8 cellular contexts compared by ENCODE assay signal in genomic region chr17:81735181-81736102, GRCh38. TPM values are rescaled to one million over a fixed set of nuclear protein-coding genes. Genes with fewer than 3 reads are reported as not detected.
DNase-seq lines count a peak whose midpoint lies in the region; ATAC-seq and TF ChIP-seq lines count a peak whose summit lies in the region.

No MANE protein-coding gene starts in this region.

- H3K36me3 ChIP-seq in fibroblast of lung (ENCODE audit: control insufficient read depth, insufficient read depth, low read length), result no peaks in the 10 kb centered on the region

- H3K27me3 Mint-ChIP-seq in stimulated activated naive B cell treated with anti-CD40 and anti-IgM and Interleukin-4, amounts not matched to agents 10 μg/mL and 1 μg/mL and 100 μg/mL, for 72 hours, result peaks cover 25 to 39% of the 10 kb centered on the region in 2 donors

- peaks cover 0 to 2% of the 10 kb centered on the region in 2 donors for H3K36me3 Mint-ChIP-seq in stimulated activated naive B cell treated with anti-CD40 and anti-IgM and Interleukin-4, amounts not matched to agents 10 μg/mL and 1 μg/mL and 100 μg/mL, for 72 hours

- H3K9ac ChIP-seq in fibroblast of lung (ENCODE audit: insufficient read depth, low read length), result no peak overlapping the region

- H3K27ac Mint-ChIP-seq in stimulated activated naive B cell treated with anti-CD40 and anti-IgM and Interleukin-4, amounts not matched to agents 10 μg/mL and 1 μg/mL and 100 μg/mL, for 72 hours, result peak overlapping the region; percentile 59

- no peaks in the 10 kb centered on the region for H3K9me3 Mint-ChIP-seq in stimulated activated naive B cell treated with anti-CD40 and anti-IgM and Interleukin-4, amounts not matched to agents 10 μg/mL and 1 μg/mL and 100 μg/mL, for 72 hours

- H3K4me3 Mint-ChIP-seq in stimulated activated naive B cell treated with anti-CD40 and anti-IgM and Interleukin-4, amounts not matched to agents 10 μg/mL and 1 μg/mL and 100 μg/mL, for 72 hours, result peak overlapping the region; percentile 73

- no peak overlapping the region for H3K4me3 ChIP-seq in fibroblast of lung (replicated peaks in 1 of 4; ENCODE audit: control extremely low read depth in 1 of 4, insufficient read depth in 1 of 4, low read depth in 3 of 4, low read length in 4 of 4)

- DNase-seq in CD1c-positive myeloid dendritic cell (ENCODE audit: extremely low spot score), result peak; percentile 93
- no peak for DNase-seq in RWPE1 (ENCODE audit: low spot score)
- peak in 1 of 2 donors; percentile 30 for DNase-seq in fibroblast of lung (ENCODE audit: low read depth in 2 of 2)
- peak; percentile 76 for DNase-seq in stimulated activated naive B cell treated with anti-CD40 and anti-IgM and Interleukin-4, amounts not matched to agents 10 μg/mL and 1 μg/mL and 100 μg/mL, for 72 hours
- DNase-seq in superior temporal gyrus (ENCODE audit: extremely low spot score), result no peak
- DNase-seq in hippocampal formation (lab: John Stamatoyannopoulos, UW), result no peak
- DNase-seq in NCI-H128 (lab: John Stamatoyannopoulos, UW; ENCODE audit: unreplicated experiment), result no peak

- no peaks in the 10 kb centered on the region for H4K20me1 ChIP-seq in fibroblast of lung (ENCODE audit: control insufficient read depth, extremely low read depth, insufficient read depth, low read length)

- ATAC-seq in GM21619 (IDR thresholded peaks at IDR 0.05; ENCODE audit: unreplicated experiment), result peak; percentile 51
- ATAC-seq in stimulated activated naive B cell treated with anti-CD40 and anti-IgM and Interleukin-4, amounts not matched to agents 10 μg/mL and 1 μg/mL and 100 μg/mL, for 72 hours (replicated peaks), result peak; percentile 92 to 93

- CTCF ChIA-PET in RWPE1 (lab: Yijun Ruan, JAX), result interaction anchor here (0.6 to 2.4 kb wide), 5 partner anchors 73 to 224 kb away, joined by 3 to 11 read pairs (median 4); no protein-coding TSS in a partner anchor

- H3K9me3 ChIP-seq in fibroblast of lung (ENCODE audit: control insufficient read depth, insufficient read depth, low read depth, low read length), result no peaks in the 10 kb centered on the region

- POLR2A ChIA-PET in RWPE1 (lab: Yijun Ruan, JAX; ENCODE audit: low non-redundant PET), result interaction anchor here (0.5 to 1.0 kb wide), 3 partner anchors 98 to 287 kb away, joined by 3 to 4 read pairs (median 3); partner anchors contain the start of genes CENPX and LRRC45

- peaks cover 22 to 32% of the 10 kb centered on the region in 2 donors for H3K4me1 Mint-ChIP-seq in stimulated activated naive B cell treated with anti-CD40 and anti-IgM and Interleukin-4, amounts not matched to agents 10 μg/mL and 1 μg/mL and 100 μg/mL, for 72 hours

- H3K4me2 ChIP-seq in fibroblast of lung (ENCODE audit: extremely low read depth, insufficient read depth, low read length), result peak overlapping the region; percentile 52

- TF ChIP-seq CTCF in RWPE1 (conservative IDR thresholded peaks at IDR 0.05; ENCODE audit: low read depth), result no peak
- no peak for TF ChIP-seq CTCF in fibroblast of lung (conservative IDR thresholded peaks at IDR 0.05 in 1 of 2, IDR thresholded peaks at IDR 0.05 in 1 of 2; ENCODE audit: low read depth in 1 of 2, low read length in 2 of 2)

- peak overlapping the region; percentile 92 for H3K27ac ChIP-seq in RWPE1
- no peak overlapping the region for H3K27ac ChIP-seq in fibroblast of lung (ENCODE audit: insufficient read depth, low read length)

- peaks cover 5% of the 10 kb centered on the region for H3K4me1 ChIP-seq in fibroblast of lung (ENCODE audit: control insufficient read depth, extremely low read depth, insufficient read depth, low read length)

- peak overlapping the region; percentile 30 for H2AFZ ChIP-seq in fibroblast of lung (ENCODE audit: low read length)

- no peaks in the 10 kb centered on the region for H3K79me2 ChIP-seq in fibroblast of lung (ENCODE audit: control insufficient read depth, insufficient read depth, low read length)

- H3K27me3 ChIP-seq in fibroblast of lung (ENCODE audit: control insufficient read depth, insufficient read depth, low read length), result no peaks in the 10 kb centered on the region

RNA-seq across cellular contexts. Expression of gene SLC25A10, which starts 23.4 kb away (rescaled TPM):
- 2.8 and 5.8 TPM in 2 replicates for total RNA-seq in fibroblast of lung
- 3.7 and 10.1 TPM in 2 replicates for polyA plus RNA-seq in fibroblast of lung
- polyA plus RNA-seq in fibroblast of lung (2012), result 5.4 and 20.5 TPM in 2 replicates
- 8.7 and 36.3 TPM in 2 replicates for polyA minus RNA-seq in fibroblast of lung (ENCODE audit: low replicate concordance)

RNA-seq across cellular contexts. Expression of gene MRPL12, which starts 32.3 kb away (rescaled TPM):
- total RNA-seq in fibroblast of lung, result 6.4 and 11.2 TPM in 2 replicates
- polyA plus RNA-seq in fibroblast of lung, result 46.8 and 75.2 TPM in 2 replicates
- polyA plus RNA-seq in fibroblast of lung (2012), result 62.5 and 113 TPM in 2 replicates
- 36.7 and 66.7 TPM in 2 replicates for polyA minus RNA-seq in fibroblast of lung (ENCODE audit: low replicate concordance)

RNA-seq across cellular contexts. Expression of gene HGS, which starts 51.6 kb away (rescaled TPM):
- 55.2 and 65.7 TPM in 2 replicates for total RNA-seq in fibroblast of lung
- 43.1 and 81.1 TPM in 2 replicates for polyA plus RNA-seq in fibroblast of lung
- polyA plus RNA-seq in fibroblast of lung (2012), result 59.4 and 88.8 TPM in 2 replicates
- 219 and 227 TPM in 2 replicates for polyA minus RNA-seq in fibroblast of lung (ENCODE audit: low replicate concordance)

RNA-seq across cellular contexts. Expression of gene ARL16, which starts 51.8 kb away (rescaled TPM):
- 22.3 and 28.1 TPM in 2 replicates for total RNA-seq in fibroblast of lung
- polyA plus RNA-seq in fibroblast of lung, result 35.8 and 55.8 TPM in 2 replicates
- 30.3 and 50.6 TPM in 2 replicates for polyA plus RNA-seq in fibroblast of lung (2012)
- polyA minus RNA-seq in fibroblast of lung (ENCODE audit: low replicate concordance), result 13.9 and 40.1 TPM in 2 replicates

Comparison
In these comparisons a context has a peak if more than half of its experiments do, and no peak if none do; other contexts are left out.
1. DNase-seq: peak in CD1c-positive myeloid dendritic cell (single experiment) and stimulated activated naive B cell treated with anti-CD40 and anti-IgM and Interleukin-4, amounts not matched to agents 10 μg/mL and 1 μg/mL and 100 μg/mL, for 72 hours (single experiment); none in RWPE1 (single experiment), superior temporal gyrus (single experiment), hippocampal formation (0 of 2) and NCI-H128 (single experiment).